ENCODE assay signal across 19 cellular contexts in the genomic region with DNA sequence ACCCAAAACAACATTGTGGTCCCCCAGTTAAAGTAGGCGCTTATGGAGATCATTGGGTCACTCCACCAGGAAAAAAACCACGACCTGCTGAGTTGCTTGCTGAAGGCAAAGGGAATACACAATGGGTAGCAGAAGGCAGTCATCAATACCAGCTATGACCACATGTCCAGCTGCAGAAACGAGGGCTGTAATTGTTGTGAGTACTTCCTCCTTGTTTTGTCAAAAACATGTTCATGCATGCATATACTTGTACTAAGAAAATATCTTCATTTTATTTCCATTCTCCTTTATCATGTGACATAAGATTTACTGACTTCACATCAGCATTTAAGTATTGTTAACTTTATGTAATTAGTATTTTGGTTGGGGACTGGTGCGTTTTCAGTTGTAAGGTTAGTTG. TPM values are rescaled to one million over a fixed set of nuclear protein-coding genes. Genes with fewer than 3 reads are reported as not detected.
DNase-seq lines count a peak whose midpoint lies in the region; ATAC-seq and TF ChIP-seq lines count a peak whose summit lies in the region.
"Had no signal": no experiment of that assay in that cellular context is flagged by ENCODE, and none has a peak within 500 bp of the region (broad histone marks: within the 10 kb centered on the region; RNA-seq: fewer than 3 reads in every experiment).

No MANE protein-coding gene starts in this region.

- H3K9me3 ChIP-seq in mammary epithelial cell (replicated peaks; ENCODE audit: insufficient read depth, low read length), result no peaks in the 10 kb centered on the region
- H3K9me3 ChIP-seq in breast epithelium, result no peaks in the 10 kb centered on the region
- H3K9me3 ChIP-seq in endodermal cell (ENCODE audit: control insufficient read depth, low read length), result no peaks in the 10 kb centered on the region
- H3K9me3 ChIP-seq: BE2C had no signal

- intact Hi-C loops in activated CD4-positive, alpha-beta T cell treated with anti-CD3 and anti-CD28 coated beads for 36 hours (cut with DNase I, micrococcal nuclease), result no loop called here
- intact Hi-C loops in mammary epithelial cell (cut with micrococcal nuclease), result no loop called here
- intact Hi-C loops in breast epithelium (cut with DNase I; ENCODE audit: low total_unique reads), result loop anchor here (5.0 kb wide), 1 partner anchor 207 kb away; no protein-coding TSS in a partner anchor

- TF ChIP-seq CTCF in mammary epithelial cell (conservative IDR thresholded peaks at IDR 0.05 in 1 of 2, IDR thresholded peaks at IDR 0.05 in 1 of 2; ENCODE audit: extremely low read depth in 1 of 2, insufficient read depth in 1 of 2, low read depth in 1 of 2, low read length in 2 of 2) (peak in 1 of 2 donors; percentile 1), breast epithelium (IDR thresholded peaks at IDR 0.05) (no peak), endodermal cell (conservative IDR thresholded peaks at IDR 0.05) (no peak), type B pancreatic cell (conservative IDR thresholded peaks at IDR 0.05) (no peak)

- H3K36me3 Mint-ChIP-seq in activated CD4-positive, alpha-beta T cell treated with anti-CD3 and anti-CD28 coated beads for 36 hours (ENCODE audit: low read depth), result peaks cover 50% of the 10 kb centered on the region
- peaks cover 61% of the 10 kb centered on the region for H3K36me3 Mint-ChIP-seq in activated CD4-positive, alpha-beta T cell treated with anti-CD3 and anti-CD28 coated beads, Interleukin-2, amount 10 ng/mL, durations not matched to agents 7 days and 5 days (ENCODE audit: low read depth)
- H3K36me3 Mint-ChIP-seq in endodermal cell (ENCODE audit: low read depth) (peaks cover 46% of the 10 kb centered on the region), type B pancreatic cell (peaks cover 55% of the 10 kb centered on the region)

- H3K4me1 Mint-ChIP-seq in activated CD4-positive, alpha-beta T cell treated with anti-CD3 and anti-CD28 coated beads for 36 hours, result peaks cover 43% of the 10 kb centered on the region
- H3K4me1 Mint-ChIP-seq in activated CD4-positive, alpha-beta T cell treated with anti-CD3 and anti-CD28 coated beads, Interleukin-2, amount 10 ng/mL, durations not matched to agents 7 days and 5 days, result peaks cover 21% of the 10 kb centered on the region
- H3K4me1 Mint-ChIP-seq in endodermal cell (no peaks in the 10 kb centered on the region), type B pancreatic cell (ENCODE audit: unreplicated experiment) (peaks cover 8% of the 10 kb centered on the region)

- no peaks in the 10 kb centered on the region for H3K9me3 Mint-ChIP-seq in activated CD4-positive, alpha-beta T cell treated with anti-CD3 and anti-CD28 coated beads for 36 hours (ENCODE audit: low read depth)
- no peaks in the 10 kb centered on the region for H3K9me3 Mint-ChIP-seq in activated CD4-positive, alpha-beta T cell treated with anti-CD3 and anti-CD28 coated beads, Interleukin-2, amount 10 ng/mL, durations not matched to agents 7 days and 5 days
- H3K9me3 Mint-ChIP-seq in endodermal cell, result no peaks in the 10 kb centered on the region
- no peaks in the 10 kb centered on the region for H3K9me3 Mint-ChIP-seq in type B pancreatic cell
- H3K9me3 Mint-ChIP-seq: CD4-positive, alpha-beta memory T cell; H9 had no signal

- H3K4me2 ChIP-seq in mammary epithelial cell (ENCODE audit: insufficient read depth, low read depth, low read length), result no peak overlapping the region

- H3K4me3 ChIP-seq in mammary epithelial cell (replicated peaks in 1 of 3; ENCODE audit: insufficient read depth in 1 of 3, low read depth in 2 of 3, low read length in 3 of 3), result no peak overlapping the region
- no peak overlapping the region for H3K4me3 ChIP-seq in breast epithelium
- no peak overlapping the region for H3K4me3 ChIP-seq in endodermal cell (ENCODE audit: low read length)

- TF ChIP-seq POLR2A in breast epithelium (IDR thresholded peaks at IDR 0.05), result no peak

- CTCF ChIA-PET in activated CD4-positive, alpha-beta T cell treated with anti-CD3 and anti-CD28 coated beads for 36 hours (lab: Charles Lee), result no interaction called here
- CTCF ChIA-PET in activated CD4-positive, alpha-beta T cell treated with anti-CD3 and anti-CD28 coated beads, Interleukin-2, amount 10 ng/mL, durations not matched to agents 7 days and 5 days (lab: Charles Lee), result no interaction called here
- CTCF ChIA-PET in mammary epithelial cell (lab: Charles Lee; ENCODE audit: low non-redundant PET), result no interaction called here

- H3K27me3 Mint-ChIP-seq in activated CD4-positive, alpha-beta T cell treated with anti-CD3 and anti-CD28 coated beads for 36 hours, result no peaks in the 10 kb centered on the region
- no peaks in the 10 kb centered on the region for H3K27me3 Mint-ChIP-seq in activated CD4-positive, alpha-beta T cell treated with anti-CD3 and anti-CD28 coated beads, Interleukin-2, amount 10 ng/mL, durations not matched to agents 7 days and 5 days
- H3K27me3 Mint-ChIP-seq in endodermal cell (ENCODE audit: insufficient read depth), result no peaks in the 10 kb centered on the region
- no peaks in the 10 kb centered on the region for H3K27me3 Mint-ChIP-seq in type B pancreatic cell
- H3K27me3 Mint-ChIP-seq: CD4-positive, alpha-beta memory T cell had no signal

- no peaks in the 10 kb centered on the region for H3K27me3 ChIP-seq in mammary epithelial cell (ENCODE audit: insufficient read depth, low read length)
- no peaks in the 10 kb centered on the region for H3K27me3 ChIP-seq in breast epithelium
- no peaks in the 10 kb centered on the region for H3K27me3 ChIP-seq in endodermal cell (ENCODE audit: control insufficient read depth, insufficient read depth, low read length, poor library complexity, severe bottlenecking)
- H3K27me3 ChIP-seq: BE2C had no signal

- no peak overlapping the region for H3K4me3 Mint-ChIP-seq in activated CD4-positive, alpha-beta T cell treated with anti-CD3 and anti-CD28 coated beads for 36 hours
- H3K4me3 Mint-ChIP-seq in activated CD4-positive, alpha-beta T cell treated with anti-CD3 and anti-CD28 coated beads, Interleukin-2, amount 10 ng/mL, durations not matched to agents 7 days and 5 days, result no peak overlapping the region
- H3K4me3 Mint-ChIP-seq in endodermal cell (no peak overlapping the region), type B pancreatic cell (no peak overlapping the region)
- H3K4me3 Mint-ChIP-seq: CD4-positive, alpha-beta memory T cell; H9 had no signal

- H3K27ac ChIP-seq in mammary epithelial cell (ENCODE audit: insufficient read depth, low read depth, low read length) (no peak overlapping the region), breast epithelium (no peak overlapping the region), endodermal cell (ENCODE audit: low read depth, low read length) (no peak overlapping the region)
- H3K27ac ChIP-seq: 22Rv1, RWPE1 had no signal

- H3K9ac ChIP-seq in mammary epithelial cell (ENCODE audit: insufficient read depth, low read length) (no peak overlapping the region), endodermal cell (ENCODE audit: extremely low read depth, low read length, poor library complexity, severe bottlenecking) (no peak overlapping the region)

- no peak for ATAC-seq in activated CD4-positive, alpha-beta T cell treated with anti-CD3 and anti-CD28 coated beads for 36 hours

- dilution Hi-C loops in mammary epithelial cell (cut with HindIII; ENCODE audit: low sequenced_read_pairs), result no loop called here

- no TSS peak for BruUV-seq in mammary epithelial cell (replicated peaks; lab: Mats Ljungman, UMichigan)

- H3K27ac Mint-ChIP-seq in activated CD4-positive, alpha-beta T cell treated with anti-CD3 and anti-CD28 coated beads for 36 hours, result peak overlapping the region; percentile 28
- H3K27ac Mint-ChIP-seq in activated CD4-positive, alpha-beta T cell treated with anti-CD3 and anti-CD28 coated beads, Interleukin-2, amount 10 ng/mL, durations not matched to agents 7 days and 5 days, result no peak overlapping the region
- H3K27ac Mint-ChIP-seq in endodermal cell (peak overlapping the region; percentile 49), type B pancreatic cell (peak overlapping the region; percentile 7)

- peaks cover 3% of the 10 kb centered on the region for H4K20me1 ChIP-seq in mammary epithelial cell (ENCODE audit: insufficient read depth, low read length)

- H3K36me3 ChIP-seq in mammary epithelial cell (ENCODE audit: insufficient read depth, low read length) (peaks cover 36% of the 10 kb centered on the region), breast epithelium (peaks cover 4% of the 10 kb centered on the region), endodermal cell (ENCODE audit: control insufficient read depth, insufficient read depth, low read length) (peaks cover 78% of the 10 kb centered on the region)

- DNase-seq in activated CD4-positive, alpha-beta T cell treated with anti-CD3 and anti-CD28 coated beads for 36 hours, result no peak
- no peak for DNase-seq in activated CD4-positive, alpha-beta T cell treated with anti-CD3 and anti-CD28 coated beads, Interleukin-2, amount 10 ng/mL, durations not matched to agents 7 days and 5 days
- DNase-seq in mammary epithelial cell (peak; percentile 52), breast epithelium (ENCODE audit: low spot score in 2 of 2) (no peak), endodermal cell (no peak), type B pancreatic cell (ENCODE audit: extremely low spot score, unreplicated experiment) (no peak), NCI-H2171 treated with DMSO at 0.1 percent for 48 hours (lab: John Stamatoyannopoulos, UW) (no peak), HuH-7 (ENCODE audit: low spot score) (no peak)
- DNase-seq: BE2C; CD4-positive, alpha-beta memory T cell; DMS79; H9; MV-4-11; NCI-H2029; NCI-H2171; NCI-H446 treated with DMSO at 0.1 percent for 48 hours; NCI-H774 had no signal

- in situ Hi-C loops in mammary epithelial cell (cut with MboI; ENCODE audit: low sequenced_read_pairs in 2 of 2), result no loop called here

- POLR2A ChIA-PET in activated CD4-positive, alpha-beta T cell treated with anti-CD3 and anti-CD28 coated beads for 36 hours (lab: Charles Lee), result no interaction called here
- POLR2A ChIA-PET in activated CD4-positive, alpha-beta T cell treated with anti-CD3 and anti-CD28 coated beads, Interleukin-2, amount 10 ng/mL, durations not matched to agents 7 days and 5 days (lab: Charles Lee), result no interaction called here

- H2AFZ ChIP-seq in mammary epithelial cell (ENCODE audit: low read depth, low read length), result no peak overlapping the region

- H3K4me1 ChIP-seq in mammary epithelial cell (ENCODE audit: insufficient read depth, low read length) (no peaks in the 10 kb centered on the region), breast epithelium (peaks cover 0 to 8% of the 10 kb centered on the region in 2 donors), endodermal cell (ENCODE audit: control insufficient read depth, insufficient read depth, low read length) (no peaks in the 10 kb centered on the region)
- H3K4me1 ChIP-seq: BE2C had no signal

- H3K79me2 ChIP-seq in mammary epithelial cell (ENCODE audit: insufficient read depth, low read length), result peaks cover 34% of the 10 kb centered on the region

- 48% methylated on average over 4 of the region's 4 CpGs for WGBS in mammary epithelial cell (ENCODE audit: low coverage, missing lambda C conversion rate)
- 75 to 94% methylated on average over 2 to 4 of the region's 4 CpGs for WGBS in endodermal cell (ENCODE audit: insufficient coverage in 1 of 2, insufficient read length in 1 of 2), 2 experiments

RNA-seq across cellular contexts. Expression of a gene that starts 16.9 kb away (rescaled TPM):
- 10 to 100 TPM; 35.2 to 46.3 TPM for total RNA-seq in activated CD4-positive, alpha-beta T cell treated with anti-CD3 and anti-CD28 coated beads for 36 hours
- 10 to 100 TPM; 61.0 to 63.1 TPM for total RNA-seq in activated CD4-positive, alpha-beta T cell treated with anti-CD3 and anti-CD28 coated beads, Interleukin-2, amount 10 ng/mL, durations not matched to agents 7 days and 5 days
- total RNA-seq in mammary epithelial cell (100 to 1,000 TPM in 1 of 2 donors, 10 to 100 TPM in 1; 97.6 to 153 TPM), breast epithelium (100 to 1,000 TPM; 198 to 375 (median 242) TPM), endodermal cell (10 to 100 TPM; 77.4 to 79.1 TPM), type B pancreatic cell (ENCODE audit: low replicate concordance) (82.8 and 101 TPM in 2 replicates)
- 47.4 TPM for polyA plus RNA-seq in mammary epithelial cell
- polyA minus RNA-seq in mammary epithelial cell, result 34.4 TPM
- 117 TPM for polyA plus RNA-seq in endodermal cell (2013, experiment 1 of 2)
- polyA plus RNA-seq in endodermal cell (2013, experiment 2 of 2), result 105 TPM

RNA-seq across cellular contexts. Expression of a gene that starts 55.2 kb away (rescaled TPM):
- total RNA-seq in activated CD4-positive, alpha-beta T cell treated with anti-CD3 and anti-CD28 coated beads for 36 hours, result 10 to 100 TPM; 18.1 to 20.6 TPM
- total RNA-seq in activated CD4-positive, alpha-beta T cell treated with anti-CD3 and anti-CD28 coated beads, Interleukin-2, amount 10 ng/mL, durations not matched to agents 7 days and 5 days, result 10 to 100 TPM; 12.6 to 16.4 TPM
- total RNA-seq in mammary epithelial cell (10 to 100 TPM in 1 of 2 donors, 1 to 10 TPM in 1; 8.0 to 10.7 TPM), breast epithelium (10 to 100 TPM; 19.4 to 35.0 (median 29.8) TPM), endodermal cell (10 to 100 TPM; 21.0 to 34.2 TPM), type B pancreatic cell (ENCODE audit: low replicate concordance) (10.1 and 22.5 TPM in 2 replicates)
- 10.4 TPM for polyA plus RNA-seq in mammary epithelial cell
- 14.1 TPM for polyA minus RNA-seq in mammary epithelial cell
- polyA plus RNA-seq in endodermal cell (2013, experiment 1 of 2), result 43.1 TPM
- polyA plus RNA-seq in endodermal cell (2013, experiment 2 of 2), result 41.2 TPM
